ENCODE assay signal across 8 cellular contexts in the genomic region with DNA sequence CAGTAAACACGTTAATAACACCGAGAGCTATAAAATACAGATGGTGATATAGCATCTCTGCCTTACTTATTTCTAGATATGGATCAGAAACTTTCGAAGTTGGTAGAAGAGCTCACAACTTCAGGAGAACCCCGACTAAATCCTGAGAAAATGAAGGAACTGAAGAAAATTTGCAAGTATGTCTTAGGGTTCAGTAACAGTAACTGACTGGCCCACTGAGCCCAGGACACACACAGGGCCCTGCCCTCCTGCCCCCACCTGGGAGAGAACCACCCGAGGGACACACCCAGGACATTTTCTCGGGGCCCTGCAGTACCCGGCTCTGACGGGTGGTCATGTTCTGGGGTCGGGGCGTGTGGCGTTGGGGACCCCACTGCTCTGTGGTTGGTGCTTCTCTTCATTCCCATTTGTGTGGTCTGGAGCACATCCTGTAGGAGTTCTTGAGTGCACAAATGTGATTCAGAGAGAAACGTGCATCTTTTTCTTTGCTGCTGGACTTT. TPM values are rescaled to one million over a fixed set of nuclear protein-coding genes. Genes with fewer than 3 reads are reported as not detected.
DNase-seq lines count a peak whose midpoint lies in the region; ATAC-seq and TF ChIP-seq lines count a peak whose summit lies in the region.

No MANE protein-coding gene starts in this region.

- CTCF ChIA-PET in activated naive CD4-positive, alpha-beta T cell treated with anti-CD3 and anti-CD28 coated beads, Interleukin-2, amount 10 ng/mL, durations not matched to agents 7 days and 5 days (lab: Charles Lee), result interaction anchor here (0.7 to 1.5 kb wide), 4 partner anchors 8 to 217 kb away, joined by 3 to 6 read pairs (median 3); no protein-coding TSS in a partner anchor
- CTCF ChIA-PET in MCF 10A (lab: Yijun Ruan, JAX), result interaction anchor here (0.6 to 2.6 kb wide), 5 partner anchors 8 to 1298 kb away, joined by 4 to 12 read pairs (median 5); no protein-coding TSS in a partner anchor

- H3K9ac ChIP-seq in mesenchymal stem cell (ENCODE audit: low read length), result peak overlapping the region; percentile 99

- no peak for ATAC-seq in HG03521 (IDR thresholded peaks at IDR 0.05; ENCODE audit: unreplicated experiment)
- ATAC-seq in GM21423 (IDR thresholded peaks at IDR 0.05; ENCODE audit: unreplicated experiment), result no peak

- H3K4me3 ChIP-seq in mesenchymal stem cell (ENCODE audit: insufficient read depth in 1 of 2, low read depth in 1 of 2, low read length in 2 of 2), result peak overlapping the region; percentile 78 to 88
- peak overlapping the region; percentile 58 for H3K4me3 ChIP-seq in urinary bladder (ENCODE audit: low read depth, low read length)

- no peak for DNase-seq in activated naive CD4-positive, alpha-beta T cell treated with anti-CD3 and anti-CD28 coated beads, Interleukin-2, amount 10 ng/mL, durations not matched to agents 7 days and 5 days
- DNase-seq in activated naive CD4-positive, alpha-beta T cell (lab: John Stamatoyannopoulos, UW), result no peak
- DNase-seq in MCF 10A (ENCODE audit: unreplicated experiment) (no peak), mesenchymal stem cell (no peak)
- DNase-seq in stimulated activated CD8-positive, alpha-beta memory T cell treated with anti-CD3 and anti-CD28 coated beads, Interleukin-4, amount 100 ng/mL, for 48 hours, result no peak

- peaks cover 31 to 32% of the 10 kb centered on the region in 2 experiments for H3K36me3 ChIP-seq in mesenchymal stem cell (ENCODE audit: control insufficient read depth in 1 of 2, insufficient read depth in 2 of 2, low read depth in 1 of 2, low read length in 2 of 2)
- H3K36me3 ChIP-seq in urinary bladder (ENCODE audit: insufficient read depth), result no peaks in the 10 kb centered on the region

- peak overlapping the region; percentile 89 for H3K4me3 Mint-ChIP-seq in activated naive CD4-positive, alpha-beta T cell treated with anti-CD3 and anti-CD28 coated beads, Interleukin-2, amount 10 ng/mL, durations not matched to agents 7 days and 5 days
- peak overlapping the region; percentile 89 for H3K4me3 Mint-ChIP-seq in MCF 10A (ENCODE audit: unreplicated experiment)

- peak overlapping the region; percentile 44 for H2AK5ac ChIP-seq in mesenchymal stem cell (ENCODE audit: low read length, severe bottlenecking)

- H3K18ac ChIP-seq in mesenchymal stem cell (ENCODE audit: low read depth in 1 of 2, low read length in 2 of 2), result peak overlapping the region in 1 of 2 experiments; percentile 74

- H3K36me3 Mint-ChIP-seq in activated naive CD4-positive, alpha-beta T cell treated with anti-CD3 and anti-CD28 coated beads, Interleukin-2, amount 10 ng/mL, durations not matched to agents 7 days and 5 days, result peaks cover 10% of the 10 kb centered on the region
- H3K36me3 Mint-ChIP-seq in MCF 10A (ENCODE audit: insufficient read depth, unreplicated experiment), result peaks cover 31% of the 10 kb centered on the region

- peaks cover 38% of the 10 kb centered on the region for H3K79me1 ChIP-seq in mesenchymal stem cell (replicated peaks; ENCODE audit: low read length, poor library complexity, severe bottlenecking)

- WGBS in mesenchymal stem cell, result 93% methylated on average over 12 of the region's 12 CpGs
- WGBS in urinary bladder, result 65% methylated on average over 12 of the region's 12 CpGs

- TSS peak; percentile 66 for BruUV-seq in MCF 10A (replicated peaks; lab: Mats Ljungman, UMichigan)

- no peak overlapping the region for H2AFZ ChIP-seq in mesenchymal stem cell (ENCODE audit: low read depth, low read length)

- peak overlapping the region; percentile 43 for H4K91ac ChIP-seq in mesenchymal stem cell (ENCODE audit: low read length)

- POLR2A ChIA-PET in MCF 10A (lab: Yijun Ruan, JAX), result interaction anchor here (0.6 to 4.7 kb wide), 14 partner anchors 10 to 380 kb away, joined by 3 to 112 read pairs (median 4); partner anchors contain the start of genes CTBP1 and MAEA

- peak overlapping the region; percentile 91 for H3K27ac ChIP-seq in mesenchymal stem cell (ENCODE audit: low read length, poor library complexity, severe bottlenecking)
- H3K27ac ChIP-seq in urinary bladder (ENCODE audit: low read depth), result peak overlapping the region; percentile 97

- peaks cover 33% of the 10 kb centered on the region for H3K4me1 ChIP-seq in mesenchymal stem cell (ENCODE audit: control insufficient read depth, insufficient read depth, low read depth, low read length)
- no peaks in the 10 kb centered on the region for H3K4me1 ChIP-seq in urinary bladder (ENCODE audit: insufficient read depth)

- H3K27ac Mint-ChIP-seq in activated naive CD4-positive, alpha-beta T cell treated with anti-CD3 and anti-CD28 coated beads, Interleukin-2, amount 10 ng/mL, durations not matched to agents 7 days and 5 days, result peak overlapping the region; percentile 98
- peak overlapping the region; percentile 83 for H3K27ac Mint-ChIP-seq in MCF 10A (ENCODE audit: low read depth, unreplicated experiment)

- no peaks in the 10 kb centered on the region for H3K9me3 Mint-ChIP-seq in activated naive CD4-positive, alpha-beta T cell treated with anti-CD3 and anti-CD28 coated beads, Interleukin-2, amount 10 ng/mL, durations not matched to agents 7 days and 5 days
- no peaks in the 10 kb centered on the region for H3K9me3 Mint-ChIP-seq in MCF 10A (ENCODE audit: unreplicated experiment)

- no peak overlapping the region for H2BK120ac ChIP-seq in mesenchymal stem cell (ENCODE audit: low read depth, low read length)

- H3K23ac ChIP-seq in mesenchymal stem cell (ENCODE audit: low read length in 2 of 2), result no peak overlapping the region

- no peak for TF ChIP-seq CTCF in MCF 10A (IDR thresholded peaks at IDR 0.05; ENCODE audit: unreplicated experiment)

- H3K9me3 ChIP-seq in mesenchymal stem cell (ENCODE audit: control insufficient read depth, low read length), result no peaks in the 10 kb centered on the region

- no peaks in the 10 kb centered on the region for H3K27me3 Mint-ChIP-seq in activated naive CD4-positive, alpha-beta T cell treated with anti-CD3 and anti-CD28 coated beads, Interleukin-2, amount 10 ng/mL, durations not matched to agents 7 days and 5 days
- no peaks in the 10 kb centered on the region for H3K27me3 Mint-ChIP-seq in MCF 10A (ENCODE audit: insufficient read depth, unreplicated experiment)

- no peak overlapping the region for H2BK15ac ChIP-seq in mesenchymal stem cell (ENCODE audit: low read depth, poor library complexity, severe bottlenecking)

- intact Hi-C loops in MCF 10A (cut with micrococcal nuclease), result loop anchor here (5.0 to 10.0 kb wide), 2 partner anchors 46 to 377 kb away; partner anchors contain the start of genes TACC3 and TMEM129

- peak overlapping the region; percentile 63 to 96 for H3K4ac ChIP-seq in mesenchymal stem cell (ENCODE audit: low read depth in 1 of 2, low read length in 2 of 2)

- no peak overlapping the region for H3K14ac ChIP-seq in mesenchymal stem cell (ENCODE audit: low read length in 2 of 2)

- H2BK12ac ChIP-seq in mesenchymal stem cell (ENCODE audit: low read length in 2 of 2), result peak overlapping the region; percentile 45 to 71

- peaks cover 43% of the 10 kb centered on the region for H3K4me1 Mint-ChIP-seq in activated naive CD4-positive, alpha-beta T cell treated with anti-CD3 and anti-CD28 coated beads, Interleukin-2, amount 10 ng/mL, durations not matched to agents 7 days and 5 days
- H3K4me1 Mint-ChIP-seq in MCF 10A (ENCODE audit: insufficient read depth, unreplicated experiment), result peaks cover 32% of the 10 kb centered on the region

- peak overlapping the region; percentile 46 for H3K4me2 ChIP-seq in mesenchymal stem cell (ENCODE audit: low read length, poor library complexity, severe bottlenecking)

- H3K27me3 ChIP-seq in mesenchymal stem cell (ENCODE audit: control insufficient read depth in 1 of 2, insufficient read depth in 1 of 2, low read length in 2 of 2), result no peaks in the 10 kb centered on the region

- H2BK5ac ChIP-seq in mesenchymal stem cell (ENCODE audit: low read depth, low read length, poor library complexity, severe bottlenecking), result no peak overlapping the region

- H4K8ac ChIP-seq in mesenchymal stem cell (ENCODE audit: low read length), result peak overlapping the region; percentile 91

RNA-seq across cellular contexts. Expression of gene UVSSA, which starts 1.1 kb away (rescaled TPM):
- 41.1 and 43.6 TPM in 2 replicates for total RNA-seq in MCF 10A (2022)
- 4.8 TPM for polyA plus RNA-seq in mesenchymal stem cell (2013, experiment 1 of 2)
- polyA plus RNA-seq in mesenchymal stem cell (2013, experiment 2 of 2), result 4.3 TPM
- total RNA-seq in urinary bladder, result 13.0 TPM
- 7.2 TPM for polyA plus RNA-seq in urinary bladder

RNA-seq across cellular contexts. Expression of gene NKX1-1, which starts 58.2 kb away (rescaled TPM):
- total RNA-seq in MCF 10A (2022) (not detected in 2 replicates), urinary bladder (not detected)
- not detected for polyA plus RNA-seq in mesenchymal stem cell (2013, experiment 1 of 2)
- not detected for polyA plus RNA-seq in mesenchymal stem cell (2013, experiment 2 of 2)
- not detected for polyA plus RNA-seq in urinary bladder

RNA-seq across cellular contexts. Expression of gene MAEA, which starts 58.4 kb away (rescaled TPM):
- 78.8 and 89.6 TPM in 2 replicates for total RNA-seq in MCF 10A (2022)
- 37.6 TPM for polyA plus RNA-seq in mesenchymal stem cell (2013, experiment 1 of 2)
- polyA plus RNA-seq in mesenchymal stem cell (2013, experiment 2 of 2), result 37.1 TPM
- 25.6 TPM for total RNA-seq in urinary bladder
- 69.9 TPM for polyA plus RNA-seq in urinary bladder
